Comparison of ENCODE assay signal across 25 cellular contexts in genomic region chr2:75317801-75318200, GRCh38.
"Had no signal": no experiment of that assay in that cellular context is flagged by ENCODE, and none has a peak within 500 bp of the region (broad histone marks: within the 10 kb centered on the region; RNA-seq: fewer than 3 reads in every experiment).

No MANE protein-coding gene starts in this region.

- H3K9me3 ChIP-seq: left lung, lower lobe of right lung, ovary, right atrium auricular region, right lobe of liver, stomach, testis, thyroid gland, transverse colon, upper lobe of right lung had no signal

- H3K4me3 ChIP-seq: left lung, lower lobe of right lung, ovary, right atrium auricular region, right lobe of liver, skin epidermis, stomach, testis, thyroid gland, transverse colon, upper lobe of right lung had no signal

- H3K36me3 Mint-ChIP-seq: natural killer cell treated with Interleukin-12 subunit alpha and Interleukin-12 subunit beta and Interleukin-15 and Interleukin-18, amount 100 ng/mL, for 72 hours; stimulated activated naive B cell treated with anti-CD40 and anti-IgM and Interleukin-4, amounts not matched to agents 10 μg/mL and 1 μg/mL and 100 μg/mL, for 72 hours had no signal

- DNase-seq: hippocampal formation; kidney glomerular epithelial cell; left cardiac atrium; left lung; lower lobe of right lung; mammary epithelial cell; mesenchymal stem cell; naive thymus-derived CD4-positive, alpha-beta T cell; ovary; right lobe of liver; stimulated activated CD4-positive, alpha-beta T cell treated with anti-CD3 and anti-CD28 coated beads, Interleukin-12 subunit alpha, Interleukin-12 subunit beta, amount 100 ng/mL, for 4 hours; stimulated activated CD4-positive, alpha-beta T cell treated with anti-CD3 and anti-CD28 coated beads, Interleukin-15, amount 100 ng/mL, for 24 hours; stimulated activated CD4-positive, alpha-beta T cell treated with anti-CD3 and anti-CD28 coated beads, Interleukin-2, amount 100 ng/mL, for 24 hours; stimulated activated CD4-positive, alpha-beta T cell treated with anti-CD3 and anti-CD28 coated beads, Interleukin-4, amount 100 ng/mL, for 1 hour; stimulated activated naive B cell treated with anti-CD40 and anti-IgM and Interleukin-4, amounts not matched to agents 10 μg/mL and 1 μg/mL and 100 μg/mL, for 72 hours; stimulated activated naive CD8-positive, alpha-beta T cell treated with anti-CD3 and anti-CD28 coated beads, Interleukin-15, Interleukin-2, amounts not matched to agents 100 U/mL and 50 U/mL, for 24 hours; stomach; testis; thyroid gland; transverse colon; upper lobe of right lung had no signal

- H3K27ac ChIP-seq: left lung, lower lobe of right lung, ovary, right atrium auricular region, right lobe of liver, skin epidermis, stomach, testis, thyroid gland, transverse colon, upper lobe of right lung had no signal

- ATAC-seq: left cardiac atrium; left lung; lower lobe of right lung; naive thymus-derived CD4-positive, alpha-beta T cell; natural killer cell treated with Interleukin-12 subunit alpha and Interleukin-12 subunit beta and Interleukin-15 and Interleukin-18, amount 100 ng/mL, for 72 hours; right lobe of liver; stimulated activated naive B cell treated with anti-CD40 and anti-IgM and Interleukin-4, amounts not matched to agents 10 μg/mL and 1 μg/mL and 100 μg/mL, for 72 hours; stimulated activated naive CD8-positive, alpha-beta T cell treated with anti-CD3 and anti-CD28 coated beads, Interleukin-15, Interleukin-2, amounts not matched to agents 100 U/mL and 50 U/mL, for 24 hours; upper lobe of right lung had no signal

- H3K27ac Mint-ChIP-seq: naive thymus-derived CD4-positive, alpha-beta T cell; natural killer cell treated with Interleukin-12 subunit alpha and Interleukin-12 subunit beta and Interleukin-15 and Interleukin-18, amount 100 ng/mL, for 72 hours; progenitor cell of endocrine pancreas; stimulated activated naive B cell treated with anti-CD40 and anti-IgM and Interleukin-4, amounts not matched to agents 10 μg/mL and 1 μg/mL and 100 μg/mL, for 72 hours had no signal

- H3K4me1 Mint-ChIP-seq: stimulated activated naive B cell treated with anti-CD40 and anti-IgM and Interleukin-4, amounts not matched to agents 10 μg/mL and 1 μg/mL and 100 μg/mL, for 72 hours had no signal

- H3K4me3 Mint-ChIP-seq: naive thymus-derived CD4-positive, alpha-beta T cell; natural killer cell treated with Interleukin-12 subunit alpha and Interleukin-12 subunit beta and Interleukin-15 and Interleukin-18, amount 100 ng/mL, for 72 hours; stimulated activated naive B cell treated with anti-CD40 and anti-IgM and Interleukin-4, amounts not matched to agents 10 μg/mL and 1 μg/mL and 100 μg/mL, for 72 hours had no signal

- H3K36me3 ChIP-seq: left lung, lower lobe of right lung, ovary, right atrium auricular region, right lobe of liver, stomach, thyroid gland, transverse colon, upper lobe of right lung had no signal

- H3K27me3 ChIP-seq: left lung, ovary, right atrium auricular region, right lobe of liver, stomach, testis, thyroid gland, transverse colon, upper lobe of right lung had no signal

- H3K4me1 ChIP-seq: left lung, lower lobe of right lung, right atrium auricular region, right lobe of liver, stomach, testis, thyroid gland, transverse colon, upper lobe of right lung had no signal

- H3K27me3 Mint-ChIP-seq: naive thymus-derived CD4-positive, alpha-beta T cell had no signal

- H3K9me3 Mint-ChIP-seq: natural killer cell treated with Interleukin-12 subunit alpha and Interleukin-12 subunit beta and Interleukin-15 and Interleukin-18, amount 100 ng/mL, for 72 hours; stimulated activated naive B cell treated with anti-CD40 and anti-IgM and Interleukin-4, amounts not matched to agents 10 μg/mL and 1 μg/mL and 100 μg/mL, for 72 hours had no signal
